ENCODE assay signal across 8 cellular contexts in genomic region chr1:154431586-154432373, GRCh38. TPM values are rescaled to one million over a fixed set of nuclear protein-coding genes. Genes with fewer than 3 reads are reported as not detected.
DNase-seq lines count a peak whose midpoint lies in the region; ATAC-seq, FAIRE-seq and TF ChIP-seq lines count a peak whose summit lies in the region.

No MANE protein-coding gene starts in this region.

- intact Hi-C loops in K562 (cut with micrococcal nuclease), result no loop called here
- intact Hi-C loops in ovary (cut with DNase I), result no loop called here
- intact Hi-C loops in sciatic nerve (cut with DNase I), result no loop called here

- CTCF ChIA-PET in K562 (lab: Yijun Ruan, JAX; ENCODE audit: low intra/inter-chr PET ratio), result no interaction called here

- in situ Hi-C loops in K562 (cut with MboI), result no loop called here

- TF ChIP-seq RAD21 in K562 (CRISPR knock-in tag; conservative IDR thresholded peaks at IDR 0.05 in 1 of 2, IDR thresholded peaks at IDR 0.05 in 1 of 2), result no peak

- no TSS peak for BruUV-seq in K562 (replicated peaks; lab: Mats Ljungman, UMichigan)

- peak; percentile 67 for ATAC-seq in K562
- peak; percentile 96 for ATAC-seq in natural killer cell treated with Interleukin-12 subunit alpha and Interleukin-12 subunit beta and Interleukin-15 and Interleukin-18, amount 100 ng/mL, for 72 hours
- ATAC-seq in sciatic nerve, result no peak
- no peak for ATAC-seq in GM18498 (IDR thresholded peaks at IDR 0.05; ENCODE audit: unreplicated experiment)

- no peaks in the 10 kb centered on the region for H3K36me3 Mint-ChIP-seq in natural killer cell treated with Interleukin-12 subunit alpha and Interleukin-12 subunit beta and Interleukin-15 and Interleukin-18, amount 100 ng/mL, for 72 hours

- no peak overlapping the region for H3K4me2 ChIP-seq in K562 (ENCODE audit: insufficient read depth, low read length)

- no peak overlapping the region for H3K9ac ChIP-seq in K562 (ENCODE audit: insufficient read depth in 1 of 2, low read depth in 2 of 2, low read length in 2 of 2)

- H3K9me3 ChIP-seq in K562 (replicated peaks; ENCODE audit: control insufficient read depth, insufficient read depth, low read depth, low read length) (no peaks in the 10 kb centered on the region), ovary (no peaks in the 10 kb centered on the region)

- H3K4me1 ChIP-seq in K562 (replicated peaks in 1 of 2; ENCODE audit: control insufficient read depth in 2 of 2, insufficient read depth in 2 of 2, low read length in 2 of 2), result peaks cover 3 to 25% of the 10 kb centered on the region in 2 experiments; a peak in 4 of 5 replicates
- peaks cover 8% of the 10 kb centered on the region for H3K4me1 ChIP-seq in ovary (ENCODE audit: insufficient read depth)

- H3K4me3 ChIP-seq in AG09309 (ENCODE audit: control insufficient read depth, low read depth, low read length) (no peak overlapping the region), K562 (no peak overlapping the region), ovary (no peak overlapping the region)

- H3K9me3 Mint-ChIP-seq in natural killer cell treated with Interleukin-12 subunit alpha and Interleukin-12 subunit beta and Interleukin-15 and Interleukin-18, amount 100 ng/mL, for 72 hours, result no peaks in the 10 kb centered on the region

- H3K79me2 ChIP-seq in K562 (ENCODE audit: control insufficient read depth, insufficient read depth, low read length), result no peaks in the 10 kb centered on the region

- no peak overlapping the region for H2AFZ ChIP-seq in K562 (ENCODE audit: low read depth, low read length)

- DNase-seq in AG09309 (ENCODE audit: low read depth) (peak; percentile 88), NCI-H460 (ENCODE audit: extremely low read depth, low read depth) (peak; percentile 92), K562 (ENCODE audit: extremely low read depth in 1 of 4, low spot score in 3 of 4) (peak in 3 of 4 experiments; percentile 30 to 57 (median 33)), DMS114 treated with DMSO at 0.1 percent for 48 hours (lab: John Stamatoyannopoulos, UW; ENCODE audit: unreplicated experiment) (no peak), ovary (no peak), sciatic nerve (ENCODE audit: low spot score) (no peak)
- DNase-seq in natural killer cell treated with Interleukin-12 subunit alpha and Interleukin-12 subunit beta and Interleukin-15 and Interleukin-18, amount 100 ng/mL, for 72 hours (ENCODE audit: low spot score), result peak; percentile 85

- H3K4me3 Mint-ChIP-seq in natural killer cell treated with Interleukin-12 subunit alpha and Interleukin-12 subunit beta and Interleukin-15 and Interleukin-18, amount 100 ng/mL, for 72 hours, result peak overlapping the region; percentile 47

- H3K36me3 ChIP-seq in K562 (ENCODE audit: control insufficient read depth, insufficient read depth, low read length) (no peaks in the 10 kb centered on the region), ovary (no peaks in the 10 kb centered on the region)

- no peak for TF ChIP-seq EP300 in K562 (IDR thresholded peaks at IDR 0.05; ENCODE audit: low read length)
- no peak for TF ChIP-seq EP300 in ovary (IDR thresholded peaks at IDR 0.05)

- H3K9me1 ChIP-seq in K562 (ENCODE audit: control insufficient read depth, insufficient read depth, low read length), result no peaks in the 10 kb centered on the region

- H3K4me1 Mint-ChIP-seq in natural killer cell treated with Interleukin-12 subunit alpha and Interleukin-12 subunit beta and Interleukin-15 and Interleukin-18, amount 100 ng/mL, for 72 hours (ENCODE audit: low read depth in 2 of 2), result peaks cover 22 to 29% of the 10 kb centered on the region in 2 donors

- WGBS in K562 (ENCODE audit: insufficient coverage, low coverage, missing lambda C conversion rate), result 2% methylated on average over 10 of the region's 10 CpGs
- 75 to 82% (median 78%) methylated on average over 10 of the region's 10 CpGs for WGBS in ovary, 3 donors

- H3K27me3 ChIP-seq in K562 (ENCODE audit: control insufficient read depth in 2 of 2, insufficient read depth in 2 of 2, low read length in 2 of 2) (peaks cover 17 to 54% of the 10 kb centered on the region in 2 experiments; a peak in 4 of 5 replicates), ovary (no peaks in the 10 kb centered on the region)

- no peak overlapping the region for H3K27ac ChIP-seq in K562 (ENCODE audit: extremely low read depth, low read depth, low read length)
- no peak overlapping the region for H3K27ac ChIP-seq in ovary

- no peaks in the 10 kb centered on the region; the same call in 1 of the 2 replicates for H4K20me1 ChIP-seq in K562 (replicated peaks; ENCODE audit: control insufficient read depth, insufficient read depth, low read length)

- no peaks in the 10 kb centered on the region for H3K27me3 Mint-ChIP-seq in natural killer cell treated with Interleukin-12 subunit alpha and Interleukin-12 subunit beta and Interleukin-15 and Interleukin-18, amount 100 ng/mL, for 72 hours

- no peak for TF ChIP-seq CTCF in AG09309 (IDR thresholded peaks at IDR 0.05; ENCODE audit: control insufficient read depth, insufficient read depth, low read depth, low read length, missing control alignments)
- no peak for TF ChIP-seq CTCF in K562 (IDR thresholded peaks at IDR 0.05 in 2 of 3, conservative IDR thresholded peaks at IDR 0.05 in 1 of 3; ENCODE audit: insufficient read depth in 2 of 3, low read depth in 1 of 3, low read length in 3 of 3)
- TF ChIP-seq CTCF in ovary (IDR thresholded peaks at IDR 0.05), result no peak

- no peak for TF ChIP-seq POLR2A in K562 (conservative IDR thresholded peaks at IDR 0.05)
- TF ChIP-seq POLR2A in ovary (IDR thresholded peaks at IDR 0.05), result no peak

- POLR2A ChIA-PET in K562 (lab: Yijun Ruan, JAX), result no interaction called here

- peak overlapping the region; percentile 72 to 79 for H3K27ac Mint-ChIP-seq in natural killer cell treated with Interleukin-12 subunit alpha and Interleukin-12 subunit beta and Interleukin-15 and Interleukin-18, amount 100 ng/mL, for 72 hours

- FAIRE-seq in K562 (lab: Jason Lieb, UNC), result peak; percentile 70

TF ChIP-seq in K562, 482 proteins besides CTCF, POLR2A, EP300 and RAD21 (continues in another document):
- TF ChIP-seq KDM4B (IDR thresholded peaks at IDR 0.05; ENCODE audit: borderline replicate concordance in 2 of 2, low read depth in 1 of 2) (no peak), BRF1 (IDR thresholded peaks at IDR 0.05; ENCODE audit: borderline replicate concordance, extremely low read depth, insufficient read length) (no peak), YBX1 (IDR thresholded peaks at IDR 0.05) (no peak), U2AF2 (optimal IDR thresholded peaks at IDR 0.05; ENCODE audit: low read depth, low read length) (no peak), DMBX1 (CRISPR knock-in tag; IDR thresholded peaks at IDR 0.05; ENCODE audit: borderline replicate concordance) (no peak), ZC3H8 (IDR thresholded peaks at IDR 0.05) (no peak), ZNF282 (CRISPR knock-in tag; IDR thresholded peaks at IDR 0.05) (no peak), ZSCAN29 (IDR thresholded peaks at IDR 0.05) (no peak), NR1H2 (CRISPR knock-in tag; IDR thresholded peaks at IDR 0.05) (no peak), CSDE1 (IDR thresholded peaks at IDR 0.05) (no peak), SMARCA4 (IDR thresholded peaks at IDR 0.05) (peak; percentile 61; the same call in 1 of the 2 replicates), SP2 (IDR thresholded peaks at IDR 0.05; ENCODE audit: extremely low read depth, low read depth, low read length, poor library complexity, severe bottlenecking) (no peak), NFYB (IDR thresholded peaks at IDR 0.05; ENCODE audit: extremely low read depth, insufficient read length) (no peak), SRSF7 (optimal IDR thresholded peaks at IDR 0.05; ENCODE audit: low read depth, low read length) (no peak)

RNA-seq across cellular contexts. Expression of gene IL6R, which starts 26.6 kb away (rescaled TPM):
- total RNA-seq in NCI-H460 (2014; rRNA removed; shearing (Covaris generic)), result 4.9 and 7.6 TPM in 2 replicates
- polyA plus RNA-seq in NCI-H460 (2014; cell fraction: nucleus; rRNA removed), result 10.5 and 14.7 TPM in 2 replicates
- 2.6 TPM in 1 of 2 replicates, not detected in the other for total RNA-seq in K562 (2011; cell fraction: chromatin; rRNA removed; ENCODE audit: low replicate concordance)
- total RNA-seq in K562 (2011; cell fraction: nucleolus; rRNA removed), result 0.79 and 1.0 TPM in 2 replicates
- total RNA-seq in K562 (2011; cell fraction: nucleoplasm; rRNA removed), result 0.59 and 2.0 TPM in 2 replicates
- 0.05 and 0.37 TPM in 2 replicates for total RNA-seq in K562 (2014; rRNA removed)
- 0.03 and 0.11 TPM in 2 replicates for total RNA-seq in K562 (2014; rRNA removed; fragmentation: Illumina TruSeq; extraction: Trizol)
- total RNA-seq in K562 (2015; rRNA removed; fragmentation: Illumina TruSeq; extraction: Trizol), result 0.07 and 0.19 TPM in 2 replicates
- 0.24 and 0.47 TPM in 2 replicates for total RNA-seq in K562 (2021)
- 0.25 and 0.83 TPM in 2 replicates for polyA plus RNA-seq in K562 (2011; rRNA removed)
- polyA plus RNA-seq in K562 (2011; cell fraction: cytosol; rRNA removed), result 0.43 and 0.70 TPM in 2 replicates
- 0.10 and 0.21 TPM in 2 replicates for polyA plus RNA-seq in K562 (2011; cell fraction: nucleus; rRNA removed)
- polyA plus RNA-seq in K562 (2012), result 0.21 and 0.37 TPM in 2 replicates
- polyA plus RNA-seq in K562 (2014; fragmentation: Illumina TruSeq; extraction: Trizol), result 0.09 and 0.40 TPM in 2 replicates
- polyA plus RNA-seq in K562 (2014; fragmentation: Nextera tagmentation; extraction: Ambion mirVana), result not detected
- 0.03 and 1.1 TPM in 2 replicates for polyA plus RNA-seq in K562 (2014; rRNA removed)
- polyA minus RNA-seq in K562 (2011; rRNA and poly(A)+ RNA removed), result 0.25 and 0.42 TPM in 2 replicates
- polyA minus RNA-seq in K562 (2011; cell fraction: cytosol; rRNA and poly(A)+ RNA removed), result not detected in 2 replicates
- 0.56 TPM in 1 of 2 replicates, not detected in the other for polyA minus RNA-seq in K562 (2011; cell fraction: nucleus; rRNA and poly(A)+ RNA removed)
- total RNA-seq in natural killer cell treated with Interleukin-12 subunit alpha and Interleukin-12 subunit beta and Interleukin-15 and Interleukin-18, amount 100 ng/mL, for 72 hours, result 1 to 10 TPM; 2.3 to 4.0 TPM
- 10 to 100 TPM in 6 of 7 donors, 1 to 10 TPM in 1; 7.5 to 37.0 (median 12.9) TPM for total RNA-seq in ovary
- polyA plus RNA-seq in ovary, result 1 to 10 TPM; 6.5 to 9.1 TPM
- total RNA-seq in sciatic nerve, result 26.6 TPM

Comparison
In these comparisons a context has a peak if more than half of its experiments do, and no peak if none do; other contexts are left out.
1. DNase-seq: peak in AG09309 (single experiment), NCI-H460 (single experiment), K562 (3 of 4) and natural killer cell treated with Interleukin-12 subunit alpha and Interleukin-12 subunit beta and Interleukin-15 and Interleukin-18, amount 100 ng/mL, for 72 hours (single experiment); none in DMS114 treated with DMSO at 0.1 percent for 48 hours (single experiment), ovary (0 of 5) and sciatic nerve (single experiment).
2. ATAC-seq: peak in K562 (single experiment) and natural killer cell treated with Interleukin-12 subunit alpha and Interleukin-12 subunit beta and Interleukin-15 and Interleukin-18, amount 100 ng/mL, for 72 hours (2 of 2); none in sciatic nerve (single experiment) and GM18498 (single experiment).